ENCODE assay signal across 16 cellular contexts in genomic region chr9:112360047-112360804, GRCh38. TPM values are rescaled to one million over a fixed set of nuclear protein-coding genes. Genes with fewer than 3 reads are reported as not detected.
DNase-seq lines count a peak whose midpoint lies in the region; ATAC-seq, FAIRE-seq and TF ChIP-seq lines count a peak whose summit lies in the region.
"Had no signal": no experiment of that assay in that cellular context is flagged by ENCODE, and none has a peak within 500 bp of the region (broad histone marks: within the 10 kb centered on the region; RNA-seq: fewer than 3 reads in every experiment).

No MANE protein-coding gene starts in this region.

- no peaks in the 10 kb centered on the region for H3K9me1 ChIP-seq in endothelial cell of umbilical vein (replicated peaks; ENCODE audit: control insufficient read depth, extremely low read depth, insufficient read depth, low read length)

- TF ChIP-seq POLR2A in endothelial cell of umbilical vein (IDR thresholded peaks at IDR 0.05; ENCODE audit: low read depth, low read length), result no peak

- CTCF ChIA-PET in endothelial cell of umbilical vein (lab: Charles Lee), result interaction anchor here (0.6 to 5.0 kb wide), 19 partner anchors 9 to 738 kb away, joined by 3 to 81 read pairs (median 5); no protein-coding TSS in a partner anchor

- no peak overlapping the region for H2AFZ ChIP-seq in endothelial cell of umbilical vein (ENCODE audit: low read depth, low read length)
- H2AFZ ChIP-seq: parathyroid adenoma had no signal

- ATAC-seq in HG03378 (IDR thresholded peaks at IDR 0.05; ENCODE audit: unreplicated experiment), result no peak

- H3K4me3 ChIP-seq in endothelial cell of umbilical vein (replicated peaks in 1 of 3; ENCODE audit: insufficient read depth in 1 of 3, low read depth in 1 of 3, low read length in 3 of 3) (no peak overlapping the region), skeletal muscle satellite cell (ENCODE audit: low read length) (no peak overlapping the region)

- H3K4me2 ChIP-seq in endothelial cell of umbilical vein (ENCODE audit: insufficient read depth, low read length) (no peak overlapping the region), skeletal muscle satellite cell (ENCODE audit: low read length) (peak overlapping the region; percentile 9)

- TF ChIP-seq CTCF in endothelial cell of umbilical vein (IDR thresholded peaks at IDR 0.05; ENCODE audit: extremely low read depth in 1 of 2, insufficient read depth in 1 of 2, low read depth in 1 of 2, low read length in 2 of 2), result no peak

- H3K9me3 Mint-ChIP-seq in activated T-cell treated with anti-CD3 and anti-CD28 coated beads, Interleukin-2, amount 50 U/mL, for 24 hours, result no peaks in the 10 kb centered on the region

- no peaks in the 10 kb centered on the region for H3K79me2 ChIP-seq in endothelial cell of umbilical vein (ENCODE audit: control insufficient read depth, insufficient read depth, low read length)
- H3K79me2 ChIP-seq: parathyroid adenoma had no signal

- no peaks in the 10 kb centered on the region for H3K36me3 Mint-ChIP-seq in activated T-cell treated with anti-CD3 and anti-CD28 coated beads, Interleukin-2, amount 50 U/mL, for 24 hours (ENCODE audit: low read depth)

- BruUV-seq in endothelial cell of umbilical vein (replicated peaks; lab: Mats Ljungman, UMichigan), result no TSS peak

- DNase-seq in activated T-cell treated with anti-CD3 and anti-CD28 coated beads, Interleukin-2, amount 50 U/mL, for 24 hours, result no peak
- no peak for DNase-seq in activated T-cell treated with anti-CD3 and anti-CD28 coated beads, Interleukin-2, amount 50 U/mL, for 1 hour
- DNase-seq in RCC 7860 (ENCODE audit: low spot score) (peak; percentile 56), endothelial cell of umbilical vein (ENCODE audit: low read depth, low spot score) (peak; percentile 60), NCI-H774 (lab: John Stamatoyannopoulos, UW) (no peak), hepatic stellate cell (ENCODE audit: low spot score) (no peak)
- DNase-seq: DND-41, NCI-H1417, NCI-H524 treated with DMSO at 0.1 percent for 48 hours, RPMI8226, T1000 had no signal

- intact Hi-C loops in endothelial cell of umbilical vein (cut with micrococcal nuclease), result loop anchor here (1.0 to 10.0 kb wide), 2 partner anchors 263 to 765 kb away; partner anchors contain the start of gene PTGR1

- peaks cover 4% of the 10 kb centered on the region for H3K4me1 ChIP-seq in endothelial cell of umbilical vein (ENCODE audit: control insufficient read depth, extremely low read depth, insufficient read depth, low read length)
- peaks cover 11% of the 10 kb centered on the region for H3K4me1 ChIP-seq in skeletal muscle satellite cell (ENCODE audit: control insufficient read depth, insufficient read depth, low read length)
- H3K4me1 ChIP-seq: parathyroid adenoma had no signal

- H3K27ac ChIP-seq in endothelial cell of umbilical vein (ENCODE audit: insufficient read depth, low read depth, low read length), result no peak overlapping the region
- H3K27ac ChIP-seq: parathyroid adenoma had no signal

- H3K4me3 Mint-ChIP-seq in activated T-cell treated with anti-CD3 and anti-CD28 coated beads, Interleukin-2, amount 50 U/mL, for 24 hours, result no peak overlapping the region

- H3K27me3 Mint-ChIP-seq in activated T-cell treated with anti-CD3 and anti-CD28 coated beads, Interleukin-2, amount 50 U/mL, for 24 hours, result peaks cover 10% of the 10 kb centered on the region

- dilution Hi-C loops in endothelial cell of umbilical vein (cut with MboI; ENCODE audit: extremely low pct_ligation_motif_present, low sequenced_read_pairs), result no loop called here

- no peaks in the 10 kb centered on the region for H3K9me3 ChIP-seq in endothelial cell of umbilical vein (replicated peaks; ENCODE audit: control insufficient read depth, insufficient read depth, low read length)
- no peaks in the 10 kb centered on the region for H3K9me3 ChIP-seq in skeletal muscle satellite cell (replicated peaks; ENCODE audit: low read length)

- H3K27me3 ChIP-seq in endothelial cell of umbilical vein (ENCODE audit: control insufficient read depth in 2 of 2, insufficient read depth in 2 of 2, low read length in 2 of 2) (no peaks in the 10 kb centered on the region), skeletal muscle satellite cell (ENCODE audit: control insufficient read depth, insufficient read depth, low read length) (no peaks in the 10 kb centered on the region)

- peaks cover 30% of the 10 kb centered on the region for H3K4me1 Mint-ChIP-seq in activated T-cell treated with anti-CD3 and anti-CD28 coated beads, Interleukin-2, amount 50 U/mL, for 24 hours (ENCODE audit: low read depth)

- H3K27ac Mint-ChIP-seq in activated T-cell treated with anti-CD3 and anti-CD28 coated beads, Interleukin-2, amount 50 U/mL, for 24 hours, result peak overlapping the region; percentile 74

- POLR2A ChIA-PET in endothelial cell of umbilical vein (lab: Charles Lee), result interaction anchor here (0.8 kb wide), 1 partner anchor 402 kb away, joined by 3 read pairs; no protein-coding TSS in a partner anchor

- FAIRE-seq in RCC 7860 (lab: Jason Lieb, UNC) (peak; percentile 89), endothelial cell of umbilical vein (lab: Jason Lieb, UNC) (no peak)
- FAIRE-seq: H1, urothelium cell line had no signal

- no peaks in the 10 kb centered on the region for H4K20me1 ChIP-seq in endothelial cell of umbilical vein (replicated peaks; ENCODE audit: control insufficient read depth, extremely low read depth, insufficient read depth, low read length)

- H3K9ac ChIP-seq in endothelial cell of umbilical vein (replicated peaks; ENCODE audit: extremely low read depth, insufficient read depth, low read length), result no peak overlapping the region
- no peak overlapping the region for H3K9ac ChIP-seq in skeletal muscle satellite cell (ENCODE audit: low read depth, low read length)
- H3K9ac ChIP-seq: parathyroid adenoma had no signal

- H3K36me3 ChIP-seq in endothelial cell of umbilical vein (ENCODE audit: control insufficient read depth in 2 of 2, extremely low read depth in 1 of 2, insufficient read depth in 2 of 2, low read length in 2 of 2) (no peaks in the 10 kb centered on the region), skeletal muscle satellite cell (ENCODE audit: insufficient read depth, low read length) (no peaks in the 10 kb centered on the region)

TF ChIP-seq in endothelial cell of umbilical vein, 7 proteins besides CTCF, POLR2A, EP300 and RAD21:
- TF ChIP-seq EZH2 (IDR thresholded peaks at IDR 0.05; ENCODE audit: borderline replicate concordance, low read depth, low read length, severe bottlenecking) (no peak), FOS (IDR thresholded peaks at IDR 0.05; ENCODE audit: borderline replicate concordance, insufficient read depth, low read length) (peak; percentile 43)
TF ChIP-seq in endothelial cell of umbilical vein: peak in this region for 1.

RNA-seq across cellular contexts. Expression of gene HSDL2, which starts 19.7 kb away (rescaled TPM):
- 15.6 and 22.1 TPM in 2 replicates for total RNA-seq in endothelial cell of umbilical vein
- 4.0 and 5.6 TPM in 2 replicates for polyA plus RNA-seq in endothelial cell of umbilical vein
- 10.8 and 11.9 TPM in 2 replicates for polyA plus RNA-seq in endothelial cell of umbilical vein (2011; cell fraction: cytosol; rRNA removed)
- 9.5 and 11.1 TPM in 2 replicates for polyA plus RNA-seq in endothelial cell of umbilical vein (2011; cell fraction: nucleus; rRNA removed)
- polyA plus RNA-seq in endothelial cell of umbilical vein (2012), result 25.4 and 27.2 TPM in 2 replicates
- 18.9 and 25.1 TPM in 2 replicates for polyA minus RNA-seq in endothelial cell of umbilical vein
- 49.8 TPM for polyA minus RNA-seq in endothelial cell of umbilical vein (2011; cell fraction: cytosol; rRNA and poly(A)+ RNA removed)
- polyA minus RNA-seq in endothelial cell of umbilical vein (2011; cell fraction: nucleus; rRNA and poly(A)+ RNA removed), result 6.1 and 6.9 TPM in 2 replicates
- 36.7 and 47.4 TPM in 2 replicates for total RNA-seq in skeletal muscle satellite cell (2012; rRNA removed)

RNA-seq across cellular contexts. Expression of gene PTBP3, which starts 26.8 kb away (rescaled TPM):
- total RNA-seq in endothelial cell of umbilical vein, result 73.2 and 75.0 TPM in 2 replicates
- polyA plus RNA-seq in endothelial cell of umbilical vein, result 42.4 and 49.5 TPM in 2 replicates
- polyA plus RNA-seq in endothelial cell of umbilical vein (2011; cell fraction: cytosol; rRNA removed), result 28.9 and 33.2 TPM in 2 replicates
- 29.8 and 35.3 TPM in 2 replicates for polyA plus RNA-seq in endothelial cell of umbilical vein (2011; cell fraction: nucleus; rRNA removed)
- polyA plus RNA-seq in endothelial cell of umbilical vein (2012), result 21.2 and 32.0 TPM in 2 replicates
- 87.6 and 106 TPM in 2 replicates for polyA minus RNA-seq in endothelial cell of umbilical vein
- 23.7 TPM for polyA minus RNA-seq in endothelial cell of umbilical vein (2011; cell fraction: cytosol; rRNA and poly(A)+ RNA removed)
- 34.5 and 49.3 TPM in 2 replicates for polyA minus RNA-seq in endothelial cell of umbilical vein (2011; cell fraction: nucleus; rRNA and poly(A)+ RNA removed)
- total RNA-seq in skeletal muscle satellite cell (2012; rRNA removed), result 19.0 and 25.1 TPM in 2 replicates

Comparison
In these comparisons a context has a peak if more than half of its experiments do, and no peak if none do; other contexts are left out.
1. DNase-seq: peak in RCC 7860 (single experiment) and endothelial cell of umbilical vein (single experiment); none in activated T-cell treated with anti-CD3 and anti-CD28 coated beads, Interleukin-2, amount 50 U/mL, for 24 hours (single experiment), activated T-cell treated with anti-CD3 and anti-CD28 coated beads, Interleukin-2, amount 50 U/mL, for 1 hour (single experiment), NCI-H774 (single experiment) and hepatic stellate cell (single experiment).